Comparison of ENCODE assay signal across 8 cellular contexts in genomic region chr10:68560201-68560915, GRCh38. TPM values are rescaled to one million over a fixed set of nuclear protein-coding genes. Genes with fewer than 3 reads are reported as not detected.
DNase-seq lines count a peak whose midpoint lies in the region; ATAC-seq, FAIRE-seq and TF ChIP-seq lines count a peak whose summit lies in the region.

TET1 (plus strand) TSS chr10:68560337; CDS start chr10:68572339, 12,002 bp downstream.

- CTCF ChIA-PET in AG04450 (lab: Charles Lee): interaction anchor here (1.0 to 1.5 kb wide), 2 partner anchors 9 to 154 kb away, joined by 3 to 13 read pairs; partner anchors contain the start of gene RUFY2

- H3K4me1 Mint-ChIP-seq in activated naive CD8-positive, alpha-beta T cell treated with anti-CD3 and anti-CD28 coated beads, Interleukin-2, amount 10 ng/mL, durations not matched to agents 7 days and 5 days: peaks cover 24% of the 10 kb centered on the region

- DNase-seq in AG04450 (ENCODE audit: low read depth, low spot score) (no peak), GM12891 (ENCODE audit: insufficient read length, low spot score) (peak; percentile 52), NCI-H510A (lab: John Stamatoyannopoulos, UW) (peak; percentile 32), left ventricle myocardium superior (peak; percentile 59), posterior cingulate gyrus (peak in 6 of 10 donors; percentile 9 to 74 (median 32)), SKM-1 treated with dmso at 0.1 percent for 144 hours (lab: John Stamatoyannopoulos, UW; ENCODE audit: unreplicated experiment) (no peak)
- peak; percentile 52 for DNase-seq in activated naive CD8-positive, alpha-beta T cell treated with anti-CD3 and anti-CD28 coated beads, Interleukin-2, amount 10 ng/mL, durations not matched to agents 7 days and 5 days

- intact Hi-C loops in left ventricle myocardium superior (cut with micrococcal nuclease): no loop called here
- intact Hi-C loops in posterior cingulate gyrus (cut with DNase I): loop anchor here (5.0 kb wide), 2 partner anchors 37 to 162 kb away; partner anchors contain the start of gene CCAR1

- TF ChIP-seq POLR2A in GM12891 (IDR thresholded peaks at IDR 0.05; ENCODE audit: low read depth, low read length): no peak

- H3K9me3 Mint-ChIP-seq in activated naive CD8-positive, alpha-beta T cell treated with anti-CD3 and anti-CD28 coated beads, Interleukin-2, amount 10 ng/mL, durations not matched to agents 7 days and 5 days: no peaks in the 10 kb centered on the region

- H3K36me3 Mint-ChIP-seq in activated naive CD8-positive, alpha-beta T cell treated with anti-CD3 and anti-CD28 coated beads, Interleukin-2, amount 10 ng/mL, durations not matched to agents 7 days and 5 days: no peaks in the 10 kb centered on the region

- FAIRE-seq in GM12891 (lab: Jason Lieb, UNC): peak; percentile 66

- peaks cover 71% of the 10 kb centered on the region for H3K27me3 Mint-ChIP-seq in activated naive CD8-positive, alpha-beta T cell treated with anti-CD3 and anti-CD28 coated beads, Interleukin-2, amount 10 ng/mL, durations not matched to agents 7 days and 5 days

- no peak within 1 kb of the TSS for H3K27ac Mint-ChIP-seq in activated naive CD8-positive, alpha-beta T cell treated with anti-CD3 and anti-CD28 coated beads, Interleukin-2, amount 10 ng/mL, durations not matched to agents 7 days and 5 days

- H3K4me3 ChIP-seq in AG04450 (ENCODE audit: low read depth, low read length): peak within 1 kb of the TSS; percentile 77

- no peaks in the 10 kb centered on the region for H3K27me3 ChIP-seq in AG04450 (ENCODE audit: control insufficient read depth, insufficient read depth, low read length)

- POLR2A ChIA-PET in AG04450 (lab: Yijun Ruan, JAX): interaction anchor here (0.5 to 3.0 kb wide), 6 partner anchors 10 to 229 kb away, joined by 3 to 21 read pairs (median 3); partner anchors contain the start of genes CCAR1 and HNRNPH3
- POLR2A ChIA-PET in activated naive CD8-positive, alpha-beta T cell treated with anti-CD3 and anti-CD28 coated beads, Interleukin-2, amount 10 ng/mL, durations not matched to agents 7 days and 5 days (lab: Charles Lee): interaction anchor here (0.6 to 1.4 kb wide), 5 partner anchors 36 to 340 kb away, joined by 3 to 8 read pairs (median 3); no protein-coding TSS in a partner anchor

- ATAC-seq in activated naive CD8-positive, alpha-beta T cell treated with anti-CD3 and anti-CD28 coated beads, Interleukin-2, amount 10 ng/mL, durations not matched to agents 7 days and 5 days (ENCODE audit: low read depth): peak; percentile 51
- ATAC-seq in left ventricle myocardium superior: peak; percentile 83
- ATAC-seq in GM21423 (IDR thresholded peaks at IDR 0.05; ENCODE audit: unreplicated experiment): no peak

- peak within 1 kb of the TSS; percentile 31 for H3K27ac ChIP-seq in AG04450 (ENCODE audit: low read depth, low read length)

- H3K4me3 Mint-ChIP-seq in activated naive CD8-positive, alpha-beta T cell treated with anti-CD3 and anti-CD28 coated beads, Interleukin-2, amount 10 ng/mL, durations not matched to agents 7 days and 5 days: peak within 1 kb of the TSS; percentile 78

- TF ChIP-seq CTCF in AG04450 (IDR thresholded peaks at IDR 0.05; ENCODE audit: low read depth, low read length): no peak

- no peaks in the 10 kb centered on the region for H3K9me3 ChIP-seq in AG04450 (ENCODE audit: control insufficient read depth, insufficient read depth, low read length)

TF ChIP-seq in GM12891, 5 proteins besides CTCF, POLR2A, EP300 and RAD21:
- TF ChIP-seq TAF1 (IDR thresholded peaks at IDR 0.05; ENCODE audit: low read depth, low read length): no peak
- TF ChIP-seq POU2F2 (IDR thresholded peaks at IDR 0.05; ENCODE audit: low read depth, low read length): no peak
- no peak for TF ChIP-seq POLR2AphosphoS5 (IDR thresholded peaks at IDR 0.05; ENCODE audit: low read depth, low read length)
- no peak for TF ChIP-seq PAX5 (IDR thresholded peaks at IDR 0.05; ENCODE audit: insufficient read depth, low read length, severe bottlenecking)
- no peak for TF ChIP-seq SPI1 (IDR thresholded peaks at IDR 0.05; ENCODE audit: low read depth, low read length)

RNA-seq across cellular contexts. Expression of gene TET1, which starts in this region (rescaled TPM):
- polyA plus RNA-seq in AG04450 (2011; rRNA removed): 2.4 and 3.4 TPM in 2 replicates
- polyA minus RNA-seq in AG04450 (2011; rRNA and poly(A)+ RNA removed): 10.4 and 14.7 TPM in 2 replicates
- polyA plus RNA-seq in GM12891 (2012; ENCODE audit: low read depth, missing spikeins): 0.37 TPM
- 1 to 10 TPM; 3.8 to 4.1 TPM for total RNA-seq in activated naive CD8-positive, alpha-beta T cell treated with anti-CD3 and anti-CD28 coated beads, Interleukin-2, amount 10 ng/mL, durations not matched to agents 7 days and 5 days
- 3.6 TPM for total RNA-seq in left ventricle myocardium superior

Comparison
In these comparisons a context has a peak if more than half of its experiments do, and no peak if none do; other contexts are left out.
1. DNase-seq: peak in GM12891 (single experiment), NCI-H510A (single experiment), activated naive CD8-positive, alpha-beta T cell treated with anti-CD3 and anti-CD28 coated beads, Interleukin-2, amount 10 ng/mL, durations not matched to agents 7 days and 5 days (single experiment), left ventricle myocardium superior (single experiment) and posterior cingulate gyrus (6 of 10); none in AG04450 (single experiment) and SKM-1 treated with dmso at 0.1 percent for 144 hours (single experiment).